ENCODE assay signal across 8 cellular contexts in the genomic region with DNA sequence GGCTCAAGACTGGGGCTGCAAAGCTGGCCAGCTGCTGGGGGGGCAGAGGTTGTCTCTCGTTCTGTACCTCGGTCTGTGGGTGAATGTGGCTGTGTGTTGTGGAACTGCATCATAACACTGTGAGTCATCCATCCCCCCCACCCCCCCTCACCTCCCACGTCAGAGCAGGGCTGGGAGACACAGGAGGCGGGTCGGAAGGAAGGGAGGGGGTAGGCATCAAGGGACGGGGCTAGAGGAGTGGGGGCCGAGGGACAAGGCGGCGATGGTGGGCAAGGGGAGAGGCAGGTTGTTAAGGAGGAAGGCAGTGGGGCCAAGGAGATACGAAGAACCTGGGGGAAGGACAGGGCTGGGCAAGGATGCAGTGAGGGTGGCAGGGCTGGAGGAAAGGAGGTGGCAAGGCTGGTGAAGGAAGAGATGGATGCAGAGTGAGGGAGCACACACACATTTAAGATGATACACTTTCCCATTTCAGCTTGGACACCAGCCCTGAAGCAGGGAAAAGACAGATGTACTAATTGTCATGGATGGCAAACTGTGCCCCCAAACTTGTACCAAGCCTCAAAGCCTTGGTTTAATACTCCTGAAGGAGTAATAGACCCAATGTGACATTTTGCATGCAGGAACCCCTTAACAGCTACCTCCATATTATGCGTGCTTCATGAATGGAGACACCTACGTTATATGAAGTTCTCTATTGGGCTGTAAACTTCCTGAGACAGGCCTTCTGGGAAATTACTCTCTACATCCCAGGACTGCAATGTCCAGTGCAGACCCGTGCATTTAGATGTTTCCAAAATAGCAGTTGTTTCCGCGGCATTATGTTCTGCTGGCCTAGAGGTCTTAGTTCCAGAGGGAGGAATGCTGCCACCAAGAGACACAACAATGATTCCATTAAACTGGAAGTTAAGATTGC. TPM values are rescaled to one million over a fixed set of nuclear protein-coding genes. Genes with fewer than 3 reads are reported as not detected.
DNase-seq lines count a peak whose midpoint lies in the region; ATAC-seq and TF ChIP-seq lines count a peak whose summit lies in the region.

A gene with protein sequence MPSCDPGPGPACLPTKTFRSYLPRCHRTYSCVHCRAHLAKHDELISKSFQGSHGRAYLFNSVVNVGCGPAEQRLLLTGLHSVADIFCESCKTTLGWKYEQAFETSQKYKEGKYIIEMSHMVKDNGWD (minus strand): TSS at position 87 of the 913 bp plus-strand sequence. CDS start 2,805 bp downstream, outside the sequence.

- no peaks in the 10 kb centered on the region for H4K20me1 ChIP-seq in Loucy (ENCODE audit: insufficient read depth, low read length, poor library complexity, severe bottlenecking)

- no peaks in the 10 kb centered on the region for H3K9me3 ChIP-seq in Loucy (ENCODE audit: insufficient read depth, low read depth, low read length)

- DNase-seq in Caki2 (ENCODE audit: low read depth) (peak; percentile 42), dedifferentiated amniotic fluid mesenchymal stem cell (ENCODE audit: extremely low spot score) (peak; percentile 47), left kidney (ENCODE audit: low read depth, low spot score) (peak; percentile 88), NCI-H128 (lab: John Stamatoyannopoulos, UW; ENCODE audit: unreplicated experiment) (no peak)
- DNase-seq in activated CD4-positive, alpha-beta T cell treated with anti-CD3 and anti-CD28 coated beads, Interleukin-2, amount 50 U/mL, for 1 hour = peak; percentile 69
- peak; percentile 29 to 43 (median 40) for DNase-seq in stimulated activated CD4-positive, alpha-beta T cell treated with anti-CD3 and anti-CD28 coated beads, TNF-alpha, amount 100 ng/mL, for 24 hours (ENCODE audit: low read depth in 3 of 3)

- H3K4me2 ChIP-seq in Loucy (ENCODE audit: low read depth, low read length, poor library complexity, severe bottlenecking) = peak within 1 kb of the TSS; percentile 80

- no peaks in the 10 kb centered on the region for H3K79me2 ChIP-seq in Loucy (ENCODE audit: insufficient read depth, low read length)

- H2AFZ ChIP-seq in Loucy (ENCODE audit: low read length) = no peak within 1 kb of the TSS

- H3K27me3 ChIP-seq in Loucy (ENCODE audit: insufficient read depth, low read length, poor library complexity, severe bottlenecking) = no peaks in the 10 kb centered on the region

- peaks cover 51% of the 10 kb centered on the region for H3K4me1 ChIP-seq in Loucy (ENCODE audit: insufficient read depth, low read length, poor library complexity, severe bottlenecking)

- peak within 1 kb of the TSS; percentile 64 for H3K9ac ChIP-seq in Loucy (ENCODE audit: low read depth, low read length, poor library complexity, severe bottlenecking)

- in situ Hi-C loops in Caki2 (cut with HindIII; ENCODE audit: low pct_unique_long_range_greater_than_20kb, low sequenced_read_pairs) = no loop called here

- no peaks in the 10 kb centered on the region for H3K9me2 ChIP-seq in Loucy (replicated peaks; ENCODE audit: low read depth, low read length)

- no peaks in the 10 kb centered on the region for H3K36me3 ChIP-seq in Loucy (ENCODE audit: insufficient read depth, low read length)

- no peaks in the 10 kb centered on the region for H3F3A ChIP-seq in Loucy (ENCODE audit: low read depth)

- peak within 1 kb of the TSS; percentile 68 for H3K4me3 ChIP-seq in Loucy (ENCODE audit: low read length, poor library complexity, severe bottlenecking)

- TF ChIP-seq CTCF in Loucy (conservative IDR thresholded peaks at IDR 0.05; ENCODE audit: low read length) = no peak

- no peak for ATAC-seq in GM18867 (IDR thresholded peaks at IDR 0.05; ENCODE audit: unreplicated experiment)

RNA-seq across cellular contexts. Expression of the gene that starts here (rescaled TPM):
- 0.14 TPM in 1 of 2 replicates, not detected in the other for total RNA-seq in Caki2 (2014; rRNA removed; shearing (Covaris generic); ENCODE audit: low replicate concordance)

Comparison
In these comparisons a context has a peak if more than half of its experiments do, and no peak if none do; other contexts are left out.
1. Peak in DNase-seq in Caki2; RNA of the gene not detected or under 1 TPM.